Comparison of ENCODE assay signal across 15 cellular contexts in the genomic region with DNA sequence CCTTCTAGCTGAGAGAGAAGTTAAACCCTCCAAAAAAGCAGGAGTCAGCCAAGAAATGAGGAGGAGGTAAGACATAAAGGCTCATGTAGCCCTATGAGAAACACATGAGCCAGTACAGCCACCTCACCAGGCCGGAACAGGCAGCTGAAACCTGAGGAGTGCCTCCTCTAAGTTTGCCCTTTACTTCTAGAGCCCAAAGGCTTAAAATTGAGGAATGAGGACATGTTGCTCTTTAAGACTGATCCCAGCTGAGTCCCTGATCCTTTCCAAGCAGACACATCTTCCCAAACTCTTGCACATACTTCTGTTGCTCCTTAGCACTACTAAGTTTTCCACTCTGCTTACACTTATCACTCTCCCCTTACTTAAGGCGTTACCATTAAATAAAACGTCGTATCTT.
DNase-seq lines count a peak whose midpoint lies in the region; ATAC-seq and TF ChIP-seq lines count a peak whose summit lies in the region.
"Had no signal": no experiment of that assay in that cellular context is flagged by ENCODE, and none has a peak within 500 bp of the region (broad histone marks: within the 10 kb centered on the region; RNA-seq: fewer than 3 reads in every experiment).

No MANE protein-coding gene starts in this region.

- H3K4me2 ChIP-seq in SK-N-SH = no peak overlapping the region

- TF ChIP-seq POLR2A in transverse colon (IDR thresholded peaks at IDR 0.05) = no peak

- no peaks in the 10 kb centered on the region for H3K9me2 ChIP-seq in SK-N-SH

- H2AFZ ChIP-seq in SK-N-SH (ENCODE audit: low read depth) = no peak overlapping the region

- 91% methylated on average over 3 of the region's 4 CpGs for WGBS in SK-N-SH (ENCODE audit: low lambda C conversion rate)
- 72 to 74% methylated on average over 4 of the region's 4 CpGs for WGBS in transverse colon (ENCODE audit: low coverage in 1 of 2), 2 donors

- H3K27me3 ChIP-seq in SK-N-SH (ENCODE audit: insufficient read depth) = no peaks in the 10 kb centered on the region
- H3K27me3 ChIP-seq in transverse colon = peaks cover under 1% of the 10 kb centered on the region

- peaks cover 10% of the 10 kb centered on the region for H3K36me3 Mint-ChIP-seq in mesothelial cell of epicardium
- H3K36me3 Mint-ChIP-seq: natural killer cell; stimulated activated memory B cell treated with anti-CD40 and anti-IgM and Interleukin-4, amounts not matched to agents 10 μg/mL and 1 μg/mL and 100 μg/mL, for 72 hours had no signal

- DNase-seq in SK-N-SH (no peak), epithelial cell of proximal tubule (ENCODE audit: low read depth) (no peak), mesothelial cell of epicardium (ENCODE audit: low spot score in 2 of 2, unreplicated experiment in 2 of 2) (no peak), transverse colon (no peak), DMS79 treated with DMSO at 0.1 percent for 48 hours (lab: John Stamatoyannopoulos, UW) (no peak), CD1c-positive myeloid dendritic cell (ENCODE audit: extremely low spot score) (no peak)
- DNase-seq in activated CD8-positive, alpha-beta memory T cell treated with anti-CD3 and anti-CD28 coated beads for 24 hours = no peak
- DNase-seq: 8988T; activated T-cell treated with anti-CD3 and anti-CD28 coated beads, Interleukin-2, amount 50 U/mL, for 24 hours; cerebellar nuclear complex; DMS79; natural killer cell; SHP77 had no signal

- no peaks in the 10 kb centered on the region; the same call in 1 of the 2 replicates for H3K79me2 ChIP-seq in SK-N-SH (ENCODE audit: insufficient read depth)

- in situ Hi-C loops in transverse colon (cut with MboI; ENCODE audit: low pct_ligation_motif_present in 1 of 4, low pct_unique_long_range_greater_than_20kb in 1 of 4, low sequenced_read_pairs in 3 of 4) = no loop called here

- H3K27ac ChIP-seq in SK-N-SH (ENCODE audit: low read depth in 2 of 2, low read length in 1 of 2) (no peak overlapping the region), transverse colon (peak overlapping the region; percentile 4 to 47 (median 44))

- no peaks in the 10 kb centered on the region for H4K20me1 ChIP-seq in SK-N-SH (ENCODE audit: insufficient read depth)

- peak; percentile 63 for ATAC-seq in SK-N-SH treated with all-trans-retinoic acid at 6 μM for 48 hours
- ATAC-seq: natural killer cell; stimulated activated memory B cell treated with anti-CD40 and anti-IgM and Interleukin-4, amounts not matched to agents 10 μg/mL and 1 μg/mL and 100 μg/mL, for 72 hours had no signal

- CTCF ChIA-PET in SK-N-SH (lab: Yijun Ruan, JAX) = interaction anchor here (0.6 kb wide), 1 partner anchor 41 kb away, joined by 3 read pairs; no protein-coding TSS in a partner anchor

- H3K4me3 ChIP-seq in SK-N-SH (ENCODE audit: low read depth in 2 of 2, low read length in 1 of 2) = no peak overlapping the region
- peak overlapping the region; percentile 86 for H3K4me3 ChIP-seq in epithelial cell of proximal tubule (ENCODE audit: low read depth, low read length)
- no peak overlapping the region for H3K4me3 ChIP-seq in transverse colon

- no peak for TF ChIP-seq RAD21 in SK-N-SH (IDR thresholded peaks at IDR 0.05; ENCODE audit: low read length)

- H3K27me3 Mint-ChIP-seq in mesothelial cell of epicardium (ENCODE audit: low read depth) = no peaks in the 10 kb centered on the region

- H3K36me3 ChIP-seq in SK-N-SH (replicated peaks in 1 of 2; ENCODE audit: control insufficient read depth in 1 of 2, insufficient read depth in 2 of 2, low read length in 1 of 2) (peaks cover 20 to 26% of the 10 kb centered on the region in 2 experiments), transverse colon (no peaks in the 10 kb centered on the region)

- intact Hi-C loops in transverse colon (cut with DNase I; ENCODE audit: low total_unique reads) = no loop called here

- no peak for TF ChIP-seq CTCF in SK-N-SH (IDR thresholded peaks at IDR 0.05)
- no peak for TF ChIP-seq CTCF in epithelial cell of proximal tubule (conservative IDR thresholded peaks at IDR 0.05; ENCODE audit: low read depth, low read length)
- no peak for TF ChIP-seq CTCF in mesothelial cell of epicardium (IDR thresholded peaks at IDR 0.05; ENCODE audit: unreplicated experiment)
- no peak for TF ChIP-seq CTCF in transverse colon (IDR thresholded peaks at IDR 0.05)

- peak overlapping the region; percentile 54 for H3K27ac Mint-ChIP-seq in mesothelial cell of epicardium
- H3K27ac Mint-ChIP-seq: activated T-cell treated with anti-CD3 and anti-CD28 coated beads, Interleukin-2, amount 50 U/mL, for 24 hours; natural killer cell; stimulated activated memory B cell treated with anti-CD40 and anti-IgM and Interleukin-4, amounts not matched to agents 10 μg/mL and 1 μg/mL and 100 μg/mL, for 72 hours had no signal

- H3F3A ChIP-seq in SK-N-SH (replicated peaks; ENCODE audit: insufficient read depth) = no peaks in the 10 kb centered on the region

- H3K4me1 ChIP-seq in SK-N-SH (ENCODE audit: control insufficient read depth in 1 of 2, insufficient read depth in 2 of 2, low read depth in 1 of 2, low read length in 1 of 2) (peaks cover under 1 to 9% of the 10 kb centered on the region in 2 experiments; a peak in 2 of 4 replicates), transverse colon (peaks cover 0 to 26% (median 5%) of the 10 kb centered on the region in 4 donors)

- POLR2A ChIA-PET in SK-N-SH (lab: Yijun Ruan, JAX) = no interaction called here

- peaks cover 43% of the 10 kb centered on the region for H3K4me1 Mint-ChIP-seq in mesothelial cell of epicardium
- H3K4me1 Mint-ChIP-seq: natural killer cell had no signal

- H3K9me3 Mint-ChIP-seq in mesothelial cell of epicardium = no peaks in the 10 kb centered on the region
- H3K9me3 Mint-ChIP-seq: activated T-cell treated with anti-CD3 and anti-CD28 coated beads, Interleukin-2, amount 50 U/mL, for 24 hours; natural killer cell had no signal

- H3K9ac ChIP-seq in SK-N-SH = no peak overlapping the region

- no peak overlapping the region for H3K4me3 Mint-ChIP-seq in mesothelial cell of epicardium
- H3K4me3 Mint-ChIP-seq: activated T-cell treated with anti-CD3 and anti-CD28 coated beads, Interleukin-2, amount 50 U/mL, for 24 hours; natural killer cell; stimulated activated memory B cell treated with anti-CD40 and anti-IgM and Interleukin-4, amounts not matched to agents 10 μg/mL and 1 μg/mL and 100 μg/mL, for 72 hours had no signal

- TF ChIP-seq EP300 in SK-N-SH (IDR thresholded peaks at IDR 0.05; ENCODE audit: borderline replicate concordance in 1 of 2, low read depth in 1 of 2, low read length in 1 of 2) (no peak), transverse colon (IDR thresholded peaks at IDR 0.05; ENCODE audit: low read depth) (no peak)

- no peaks in the 10 kb centered on the region for H3K9me3 ChIP-seq in SK-N-SH
- H3K9me3 ChIP-seq in transverse colon = no peaks in the 10 kb centered on the region

TF ChIP-seq in SK-N-SH treated with all-trans-retinoic acid at 6 μM for 48 hours, 23 proteins besides CTCF, POLR2A, EP300 and RAD21:
- no peak for TF ChIP-seq OSR1 (CRISPR knock-in tag; IDR thresholded peaks at IDR 0.05)
- TF ChIP-seq, protein P1, sequence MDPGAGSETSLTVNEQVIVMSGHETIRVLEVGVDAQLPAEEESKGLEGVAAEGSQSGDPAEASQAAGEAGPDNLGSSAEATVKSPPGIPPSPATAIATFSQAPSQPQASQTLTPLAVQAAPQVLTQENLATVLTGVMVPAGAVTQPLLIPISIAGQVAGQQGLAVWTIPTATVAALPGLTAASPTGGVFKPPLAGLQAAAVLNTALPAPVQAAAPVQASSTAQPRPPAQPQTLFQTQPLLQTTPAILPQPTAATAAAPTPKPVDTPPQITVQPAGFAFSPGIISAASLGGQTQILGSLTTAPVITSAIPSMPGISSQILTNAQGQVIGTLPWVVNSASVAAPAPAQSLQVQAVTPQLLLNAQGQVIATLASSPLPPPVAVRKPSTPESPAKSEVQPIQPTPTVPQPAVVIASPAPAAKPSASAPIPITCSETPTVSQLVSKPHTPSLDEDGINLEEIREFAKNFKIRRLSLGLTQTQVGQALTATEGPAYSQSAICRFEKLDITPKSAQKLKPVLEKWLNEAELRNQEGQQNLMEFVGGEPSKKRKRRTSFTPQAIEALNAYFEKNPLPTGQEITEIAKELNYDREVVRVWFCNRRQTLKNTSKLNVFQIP (CRISPR knock-in tag; IDR thresholded peaks at IDR 0.05; ENCODE audit: borderline replicate concordance, low read depth) = no peak
- TF ChIP-seq SNAI2 (CRISPR knock-in tag; IDR thresholded peaks at IDR 0.05) = no peak
- no peak for TF ChIP-seq ESRRG (CRISPR knock-in tag; IDR thresholded peaks at IDR 0.05)
- TF ChIP-seq TOX (CRISPR knock-in tag; IDR thresholded peaks at IDR 0.05; ENCODE audit: borderline replicate concordance) = no peak

TF ChIP-seq in SK-N-SH, 30 proteins besides CTCF, POLR2A, EP300 and RAD21:
- TF ChIP-seq POLR2AphosphoS5 (IDR thresholded peaks at IDR 0.05; ENCODE audit: low read depth, low read length) = no peak
- no peak for TF ChIP-seq RXRA (IDR thresholded peaks at IDR 0.05; ENCODE audit: borderline replicate concordance, low read depth)
- no peak for TF ChIP-seq FOXJ3 (CRISPR knock-in tag; IDR thresholded peaks at IDR 0.05)
- TF ChIP-seq, protein P2, sequence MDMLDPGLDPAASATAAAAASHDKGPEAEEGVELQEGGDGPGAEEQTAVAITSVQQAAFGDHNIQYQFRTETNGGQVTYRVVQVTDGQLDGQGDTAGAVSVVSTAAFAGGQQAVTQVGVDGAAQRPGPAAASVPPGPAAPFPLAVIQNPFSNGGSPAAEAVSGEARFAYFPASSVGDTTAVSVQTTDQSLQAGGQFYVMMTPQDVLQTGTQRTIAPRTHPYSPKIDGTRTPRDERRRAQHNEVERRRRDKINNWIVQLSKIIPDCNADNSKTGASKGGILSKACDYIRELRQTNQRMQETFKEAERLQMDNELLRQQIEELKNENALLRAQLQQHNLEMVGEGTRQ (IDR thresholded peaks at IDR 0.05; ENCODE audit: borderline replicate concordance, low read depth, low read length) = no peak
- TF ChIP-seq, protein P3, sequence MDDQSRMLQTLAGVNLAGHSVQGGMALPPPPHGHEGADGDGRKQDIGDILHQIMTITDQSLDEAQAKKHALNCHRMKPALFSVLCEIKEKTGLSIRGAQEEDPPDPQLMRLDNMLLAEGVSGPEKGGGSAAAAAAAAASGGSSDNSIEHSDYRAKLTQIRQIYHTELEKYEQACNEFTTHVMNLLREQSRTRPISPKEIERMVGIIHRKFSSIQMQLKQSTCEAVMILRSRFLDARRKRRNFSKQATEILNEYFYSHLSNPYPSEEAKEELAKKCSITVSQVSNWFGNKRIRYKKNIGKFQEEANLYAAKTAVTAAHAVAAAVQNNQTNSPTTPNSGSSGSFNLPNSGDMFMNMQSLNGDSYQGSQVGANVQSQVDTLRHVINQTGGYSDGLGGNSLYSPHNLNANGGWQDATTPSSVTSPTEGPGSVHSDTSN (IDR thresholded peaks at IDR 0.05) = no peak
- TF ChIP-seq GABPA (IDR thresholded peaks at IDR 0.05; ENCODE audit: low read depth) = no peak
- TF ChIP-seq, protein P4, sequence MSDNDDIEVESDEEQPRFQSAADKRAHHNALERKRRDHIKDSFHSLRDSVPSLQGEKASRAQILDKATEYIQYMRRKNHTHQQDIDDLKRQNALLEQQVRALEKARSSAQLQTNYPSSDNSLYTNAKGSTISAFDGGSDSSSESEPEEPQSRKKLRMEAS (IDR thresholded peaks at IDR 0.05; ENCODE audit: low read depth) = no peak
- TF ChIP-seq FOSL2 (IDR thresholded peaks at IDR 0.05; ENCODE audit: borderline replicate concordance, low read depth) = no peak

Comparison
In these comparisons a context has a peak if more than half of its experiments do, and no peak if none do; other contexts are left out.
1. H3K27ac ChIP-seq: peak in transverse colon (4 of 4); none in SK-N-SH (0 of 2).